20 cellular contexts compared by ENCODE assay signal in genomic region chr2:211129798-211130197, GRCh38.
DNase-seq lines count a peak whose midpoint lies in the region; ATAC-seq and TF ChIP-seq lines count a peak whose summit lies in the region.
"Had no signal": no experiment of that assay in that cellular context is flagged by ENCODE, and none has a peak within 500 bp of the region (broad histone marks: within the 10 kb centered on the region; RNA-seq: fewer than 3 reads in every experiment).

No MANE protein-coding gene starts in this region.

- peak overlapping the region; percentile 65 for H3K27ac Mint-ChIP-seq in Calu3 (ENCODE audit: unreplicated experiment)
- H3K27ac Mint-ChIP-seq: CD14-positive monocyte; CD4-positive, alpha-beta memory T cell; CD4-positive, CD25-positive, alpha-beta regulatory T cell; CD8-positive, alpha-beta memory T cell had no signal

- H3K4me1 ChIP-seq in PC-3 (ENCODE audit: insufficient read depth, low read length), result peaks cover 35% of the 10 kb centered on the region
- H3K4me1 ChIP-seq in osteoblast (ENCODE audit: insufficient read depth, low read length), result peaks cover 8% of the 10 kb centered on the region
- H3K4me1 ChIP-seq: BE2C, BLaER1 had no signal

- H3K27me3 Mint-ChIP-seq in Calu3 (ENCODE audit: unreplicated experiment), result no peaks in the 10 kb centered on the region
- H3K27me3 Mint-ChIP-seq: CD4-positive, alpha-beta memory T cell; CD4-positive, CD25-positive, alpha-beta regulatory T cell; CD8-positive, alpha-beta memory T cell had no signal

- CTCF ChIA-PET in Calu3 (lab: Charles Lee), result no interaction called here
- CTCF ChIA-PET in PC-3 (lab: Charles Lee), result no interaction called here

- H3K4me1 Mint-ChIP-seq in Calu3 (ENCODE audit: low read depth, unreplicated experiment), result peaks cover 66% of the 10 kb centered on the region
- H3K4me1 Mint-ChIP-seq: CD14-positive monocyte; CD4-positive, alpha-beta memory T cell; CD4-positive, CD25-positive, alpha-beta regulatory T cell; CD8-positive, alpha-beta memory T cell had no signal

- intact Hi-C loops in Calu3 (cut with micrococcal nuclease; ENCODE audit: unreplicated experiment), result no loop called here
- intact Hi-C loops in PC-3 (cut with micrococcal nuclease), result no loop called here

- H3K36me3 ChIP-seq in PC-3 (ENCODE audit: low read depth, low read length) (no peaks in the 10 kb centered on the region), osteoblast (ENCODE audit: insufficient read depth, low read length) (no peaks in the 10 kb centered on the region)
- H3K36me3 ChIP-seq: BE2C, BLaER1 had no signal

- H3K9me3 ChIP-seq in PC-3 (ENCODE audit: low read length) (no peaks in the 10 kb centered on the region), osteoblast (ENCODE audit: low read depth, low read length) (no peaks in the 10 kb centered on the region)
- H3K9me3 ChIP-seq: A549, BE2C, BLaER1 had no signal

- H3K79me2 ChIP-seq in PC-3 (ENCODE audit: low read length) (no peaks in the 10 kb centered on the region), osteoblast (ENCODE audit: insufficient read depth, low read length) (no peaks in the 10 kb centered on the region)

- H4K20me1 ChIP-seq in PC-3 (ENCODE audit: low read length) (no peaks in the 10 kb centered on the region), osteoblast (ENCODE audit: insufficient read depth, low read length) (no peaks in the 10 kb centered on the region)
- H4K20me1 ChIP-seq: BLaER1 had no signal

- POLR2A ChIA-PET in PC-3 (lab: Charles Lee; ENCODE audit: unreplicated experiment), result no interaction called here

- H3K27ac ChIP-seq in PC-3 (ENCODE audit: low read length), result no peak overlapping the region
- H3K27ac ChIP-seq in osteoblast (ENCODE audit: low read depth, low read length), result no peak overlapping the region
- no peak overlapping the region for H3K27ac ChIP-seq in caudate nucleus (ENCODE audit: low read depth, low read length)
- H3K27ac ChIP-seq: 22Rv1, A549, BLaER1 had no signal

- H3K4me3 Mint-ChIP-seq in Calu3 (ENCODE audit: low read depth, unreplicated experiment), result no peak overlapping the region
- H3K4me3 Mint-ChIP-seq: CD14-positive monocyte; CD4-positive, alpha-beta memory T cell; CD4-positive, CD25-positive, alpha-beta regulatory T cell; CD8-positive, alpha-beta memory T cell had no signal

- BruUV-seq in Calu3 (replicated peaks; lab: Mats Ljungman, UMichigan) (no TSS peak), PC-3 (replicated peaks; lab: Mats Ljungman, UMichigan) (no TSS peak)

- no peaks in the 10 kb centered on the region for H3K9me3 Mint-ChIP-seq in Calu3 (ENCODE audit: low read depth, unreplicated experiment)
- H3K9me3 Mint-ChIP-seq: CD14-positive monocyte had no signal

- H2AFZ ChIP-seq in PC-3 (ENCODE audit: low read length) (peak overlapping the region; percentile 38; the same call in 1 of the 2 replicates), osteoblast (ENCODE audit: low read length) (peak overlapping the region; percentile 57)

- ATAC-seq in PC-3 (no peak), SK-N-SH treated with all-trans-retinoic acid at 6 μM for 48 hours (no peak)
- ATAC-seq: A549 had no signal

- H3K4me2 ChIP-seq in PC-3 (ENCODE audit: low read length) (no peak overlapping the region), osteoblast (ENCODE audit: insufficient read depth, low read length) (no peak overlapping the region)
- H3K4me2 ChIP-seq: A549, BLaER1 had no signal

- no peaks in the 10 kb centered on the region for H3K9me2 ChIP-seq in PC-3 (replicated peaks; ENCODE audit: low read length)

- H3K9ac ChIP-seq in PC-3 (ENCODE audit: low read length), result no peak overlapping the region
- H3K9ac ChIP-seq: BLaER1 had no signal

- peaks cover 9% of the 10 kb centered on the region for H3K36me3 Mint-ChIP-seq in Calu3 (ENCODE audit: insufficient read depth, unreplicated experiment)
- H3K36me3 Mint-ChIP-seq: CD14-positive monocyte; CD4-positive, alpha-beta memory T cell; CD4-positive, CD25-positive, alpha-beta regulatory T cell; CD8-positive, alpha-beta memory T cell had no signal

- TF ChIP-seq CTCF in Calu3 (IDR thresholded peaks at IDR 0.05; ENCODE audit: unreplicated experiment) (no peak), PC-3 (conservative IDR thresholded peaks at IDR 0.05; ENCODE audit: low read depth, low read length) (no peak), osteoblast (IDR thresholded peaks at IDR 0.05; ENCODE audit: extremely low read depth, low read depth, low read length) (no peak)

- no peaks in the 10 kb centered on the region for H3F3A ChIP-seq in PC-3 (ENCODE audit: low read length, unreplicated experiment)

- no peak overlapping the region for H3K4me3 ChIP-seq in PC-3 (ENCODE audit: low read length)
- H3K4me3 ChIP-seq in osteoblast (ENCODE audit: insufficient read depth, low read length), result no peak overlapping the region
- H3K4me3 ChIP-seq: A549, BLaER1 had no signal

- no peaks in the 10 kb centered on the region for H3K27me3 ChIP-seq in PC-3 (ENCODE audit: low read length)
- no peaks in the 10 kb centered on the region for H3K27me3 ChIP-seq in osteoblast (ENCODE audit: insufficient read depth, low read length)
- H3K27me3 ChIP-seq: BE2C, BLaER1 had no signal

- DNase-seq in Calu3, result no peak
- no peak for DNase-seq in PC-3
- no peak for DNase-seq in osteoblast (ENCODE audit: insufficient read length, low spot score, missing footprints)
- DNase-seq in caudate nucleus (lab: John Stamatoyannopoulos, UW), result no peak
- no peak for DNase-seq in SHP77 (lab: John Stamatoyannopoulos, UW)
- no peak for DNase-seq in stimulated activated CD4-positive, alpha-beta T cell treated with anti-CD3 and anti-CD28 coated beads, Interleukin-12 subunit alpha, Interleukin-12 subunit beta, amount 100 ng/mL, for 4 hours
- DNase-seq in AG08395 (ENCODE audit: low spot score), result no peak
- DNase-seq: BE2C; C1 segment of cervical spinal cord; CD4-positive, alpha-beta memory T cell; CD4-positive, CD25-positive, alpha-beta regulatory T cell; CD8-positive, alpha-beta memory T cell; COR-L47; DMS79 treated with DMSO at 0.1 percent for 48 hours; GF-D8 had no signal

TF ChIP-seq in SK-N-SH treated with all-trans-retinoic acid at 6 μM for 48 hours, 23 proteins besides CTCF, POLR2A, EP300 and RAD21:
- TF ChIP-seq BACH2 (CRISPR knock-in tag; IDR thresholded peaks at IDR 0.05; ENCODE audit: borderline replicate concordance), result no peak
- no peak for TF ChIP-seq ZC3H10 (CRISPR knock-in tag; IDR thresholded peaks at IDR 0.05)
- TF ChIP-seq ISL1 (CRISPR knock-in tag; IDR thresholded peaks at IDR 0.05), result 0 out of 2 replicates have a peak, but pooled peaks have one; percentile 28
- TF ChIP-seq CSRNP3 (CRISPR knock-in tag; IDR thresholded peaks at IDR 0.05), result no peak
- TF ChIP-seq RARB (CRISPR knock-in tag; IDR thresholded peaks at IDR 0.05), result no peak
